In genomic region chr7:66198956-66199355, GRCh38 we compare ENCODE assay signal across 1 cellular context.
TF ChIP-seq lines count a peak whose summit lies in the region.

No MANE protein-coding gene starts in this region.

TF ChIP-seq in GM23338, 12 proteins besides CTCF, POLR2A, EP300 and RAD21 (continued from another document):
- TF ChIP-seq, protein P1, sequence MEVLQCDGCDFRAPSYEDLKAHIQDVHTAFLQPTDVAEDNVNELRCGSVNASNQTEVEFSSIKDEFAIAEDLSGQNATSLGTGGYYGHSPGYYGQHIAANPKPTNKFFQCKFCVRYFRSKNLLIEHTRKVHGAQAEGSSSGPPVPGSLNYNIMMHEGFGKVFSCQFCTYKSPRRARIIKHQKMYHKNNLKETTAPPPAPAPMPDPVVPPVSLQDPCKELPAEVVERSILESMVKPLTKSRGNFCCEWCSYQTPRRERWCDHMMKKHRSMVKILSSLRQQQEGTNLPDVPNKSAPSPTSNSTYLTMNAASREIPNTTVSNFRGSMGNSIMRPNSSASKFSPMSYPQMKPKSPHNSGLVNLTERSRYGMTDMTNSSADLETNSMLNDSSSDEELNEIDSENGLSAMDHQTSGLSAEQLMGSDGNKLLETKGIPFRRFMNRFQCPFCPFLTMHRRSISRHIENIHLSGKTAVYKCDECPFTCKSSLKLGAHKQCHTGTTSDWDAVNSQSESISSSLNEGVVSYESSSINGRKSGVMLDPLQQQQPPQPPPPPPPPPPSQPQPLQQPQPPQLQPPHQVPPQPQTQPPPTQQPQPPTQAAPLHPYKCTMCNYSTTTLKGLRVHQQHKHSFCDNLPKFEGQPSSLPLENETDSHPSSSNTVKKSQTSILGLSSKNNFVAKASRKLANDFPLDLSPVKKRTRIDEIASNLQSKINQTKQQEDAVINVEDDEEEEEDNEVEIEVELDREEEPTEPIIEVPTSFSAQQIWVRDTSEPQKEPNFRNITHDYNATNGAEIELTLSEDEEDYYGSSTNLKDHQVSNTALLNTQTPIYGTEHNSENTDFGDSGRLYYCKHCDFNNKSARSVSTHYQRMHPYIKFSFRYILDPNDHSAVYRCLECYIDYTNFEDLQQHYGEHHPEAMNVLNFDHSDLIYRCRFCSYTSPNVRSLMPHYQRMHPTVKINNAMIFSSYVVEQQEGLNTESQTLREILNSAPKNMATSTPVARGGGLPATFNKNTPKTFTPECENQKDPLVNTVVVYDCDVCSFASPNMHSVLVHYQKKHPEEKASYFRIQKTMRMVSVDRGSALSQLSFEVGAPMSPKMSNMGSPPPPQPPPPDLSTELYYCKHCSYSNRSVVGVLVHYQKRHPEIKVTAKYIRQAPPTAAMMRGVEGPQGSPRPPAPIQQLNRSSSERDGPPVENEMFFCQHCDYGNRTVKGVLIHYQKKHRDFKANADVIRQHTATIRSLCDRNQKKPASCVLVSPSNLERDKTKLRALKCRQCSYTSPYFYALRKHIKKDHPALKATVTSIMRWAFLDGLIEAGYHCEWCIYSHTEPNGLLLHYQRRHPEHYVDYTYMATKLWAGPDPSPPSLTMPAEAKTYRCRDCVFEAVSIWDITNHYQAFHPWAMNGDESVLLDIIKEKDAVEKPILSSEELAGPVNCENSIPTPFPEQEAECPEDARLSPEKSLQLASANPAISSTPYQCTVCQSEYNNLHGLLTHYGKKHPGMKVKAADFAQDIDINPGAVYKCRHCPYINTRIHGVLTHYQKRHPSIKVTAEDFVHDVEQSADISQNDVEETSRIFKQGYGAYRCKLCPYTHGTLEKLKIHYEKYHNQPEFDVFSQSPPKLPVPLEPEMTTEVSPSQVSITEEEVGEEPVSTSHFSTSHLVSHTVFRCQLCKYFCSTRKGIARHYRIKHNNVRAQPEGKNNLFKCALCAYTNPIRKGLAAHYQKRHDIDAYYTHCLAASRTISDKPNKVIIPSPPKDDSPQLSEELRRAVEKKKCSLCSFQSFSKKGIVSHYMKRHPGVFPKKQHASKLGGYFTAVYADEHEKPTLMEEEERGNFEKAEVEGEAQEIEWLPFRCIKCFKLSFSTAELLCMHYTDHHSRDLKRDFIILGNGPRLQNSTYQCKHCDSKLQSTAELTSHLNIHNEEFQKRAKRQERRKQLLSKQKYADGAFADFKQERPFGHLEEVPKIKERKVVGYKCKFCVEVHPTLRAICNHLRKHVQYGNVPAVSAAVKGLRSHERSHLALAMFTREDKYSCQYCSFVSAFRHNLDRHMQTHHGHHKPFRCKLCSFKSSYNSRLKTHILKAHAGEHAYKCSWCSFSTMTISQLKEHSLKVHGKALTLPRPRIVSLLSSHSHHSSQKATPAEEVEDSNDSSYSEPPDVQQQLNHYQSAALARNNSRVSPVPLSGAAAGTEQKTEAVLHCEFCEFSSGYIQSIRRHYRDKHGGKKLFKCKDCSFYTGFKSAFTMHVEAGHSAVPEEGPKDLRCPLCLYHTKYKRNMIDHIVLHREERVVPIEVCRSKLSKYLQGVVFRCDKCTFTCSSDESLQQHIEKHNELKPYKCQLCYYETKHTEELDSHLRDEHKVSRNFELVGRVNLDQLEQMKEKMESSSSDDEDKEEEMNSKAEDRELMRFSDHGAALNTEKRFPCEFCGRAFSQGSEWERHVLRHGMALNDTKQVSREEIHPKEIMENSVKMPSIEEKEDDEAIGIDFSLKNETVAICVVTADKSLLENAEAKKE (CRISPR knock-in tag; IDR thresholded peaks at IDR 0.05), result no peak
- TF ChIP-seq CREB1 (CRISPR knock-in tag; IDR thresholded peaks at IDR 0.05; ENCODE audit: low read depth) (no peak), ZNF331 (CRISPR knock-in tag; IDR thresholded peaks at IDR 0.05; ENCODE audit: low read depth) (no peak), POLR2AphosphoS5 (IDR thresholded peaks at IDR 0.05; ENCODE audit: low read depth) (no peak), NANOG (IDR thresholded peaks at IDR 0.05; ENCODE audit: borderline replicate concordance) (no peak)
- TF ChIP-seq, protein P2, sequence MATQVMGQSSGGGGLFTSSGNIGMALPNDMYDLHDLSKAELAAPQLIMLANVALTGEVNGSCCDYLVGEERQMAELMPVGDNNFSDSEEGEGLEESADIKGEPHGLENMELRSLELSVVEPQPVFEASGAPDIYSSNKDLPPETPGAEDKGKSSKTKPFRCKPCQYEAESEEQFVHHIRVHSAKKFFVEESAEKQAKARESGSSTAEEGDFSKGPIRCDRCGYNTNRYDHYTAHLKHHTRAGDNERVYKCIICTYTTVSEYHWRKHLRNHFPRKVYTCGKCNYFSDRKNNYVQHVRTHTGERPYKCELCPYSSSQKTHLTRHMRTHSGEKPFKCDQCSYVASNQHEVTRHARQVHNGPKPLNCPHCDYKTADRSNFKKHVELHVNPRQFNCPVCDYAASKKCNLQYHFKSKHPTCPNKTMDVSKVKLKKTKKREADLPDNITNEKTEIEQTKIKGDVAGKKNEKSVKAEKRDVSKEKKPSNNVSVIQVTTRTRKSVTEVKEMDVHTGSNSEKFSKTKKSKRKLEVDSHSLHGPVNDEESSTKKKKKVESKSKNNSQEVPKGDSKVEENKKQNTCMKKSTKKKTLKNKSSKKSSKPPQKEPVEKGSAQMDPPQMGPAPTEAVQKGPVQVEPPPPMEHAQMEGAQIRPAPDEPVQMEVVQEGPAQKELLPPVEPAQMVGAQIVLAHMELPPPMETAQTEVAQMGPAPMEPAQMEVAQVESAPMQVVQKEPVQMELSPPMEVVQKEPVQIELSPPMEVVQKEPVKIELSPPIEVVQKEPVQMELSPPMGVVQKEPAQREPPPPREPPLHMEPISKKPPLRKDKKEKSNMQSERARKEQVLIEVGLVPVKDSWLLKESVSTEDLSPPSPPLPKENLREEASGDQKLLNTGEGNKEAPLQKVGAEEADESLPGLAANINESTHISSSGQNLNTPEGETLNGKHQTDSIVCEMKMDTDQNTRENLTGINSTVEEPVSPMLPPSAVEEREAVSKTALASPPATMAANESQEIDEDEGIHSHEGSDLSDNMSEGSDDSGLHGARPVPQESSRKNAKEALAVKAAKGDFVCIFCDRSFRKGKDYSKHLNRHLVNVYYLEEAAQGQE (IDR thresholded peaks at IDR 0.05; ENCODE audit: unreplicated experiment), result no peak
